In genomic region chr2:86323273-86323672, GRCh38 we compare ENCODE assay signal across 2 cellular contexts.
TF ChIP-seq lines count a peak whose summit lies in the region.

No MANE protein-coding gene starts in this region.

TF ChIP-seq in GM23338, 12 proteins besides CTCF, POLR2A, EP300 and RAD21:
- no peak for TF ChIP-seq ZNF462 (CRISPR knock-in tag; IDR thresholded peaks at IDR 0.05)
- TF ChIP-seq JUNB (IDR thresholded peaks at IDR 0.05; ENCODE audit: unreplicated experiment), result no peak
- TF ChIP-seq POLR2AphosphoS5 (IDR thresholded peaks at IDR 0.05; ENCODE audit: low read depth), result no peak
- TF ChIP-seq EZH2phosphoT487 (IDR thresholded peaks at IDR 0.05; ENCODE audit: unreplicated experiment), result no peak
- no peak for TF ChIP-seq NANOG (IDR thresholded peaks at IDR 0.05; ENCODE audit: borderline replicate concordance)
- TF ChIP-seq, protein P1, sequence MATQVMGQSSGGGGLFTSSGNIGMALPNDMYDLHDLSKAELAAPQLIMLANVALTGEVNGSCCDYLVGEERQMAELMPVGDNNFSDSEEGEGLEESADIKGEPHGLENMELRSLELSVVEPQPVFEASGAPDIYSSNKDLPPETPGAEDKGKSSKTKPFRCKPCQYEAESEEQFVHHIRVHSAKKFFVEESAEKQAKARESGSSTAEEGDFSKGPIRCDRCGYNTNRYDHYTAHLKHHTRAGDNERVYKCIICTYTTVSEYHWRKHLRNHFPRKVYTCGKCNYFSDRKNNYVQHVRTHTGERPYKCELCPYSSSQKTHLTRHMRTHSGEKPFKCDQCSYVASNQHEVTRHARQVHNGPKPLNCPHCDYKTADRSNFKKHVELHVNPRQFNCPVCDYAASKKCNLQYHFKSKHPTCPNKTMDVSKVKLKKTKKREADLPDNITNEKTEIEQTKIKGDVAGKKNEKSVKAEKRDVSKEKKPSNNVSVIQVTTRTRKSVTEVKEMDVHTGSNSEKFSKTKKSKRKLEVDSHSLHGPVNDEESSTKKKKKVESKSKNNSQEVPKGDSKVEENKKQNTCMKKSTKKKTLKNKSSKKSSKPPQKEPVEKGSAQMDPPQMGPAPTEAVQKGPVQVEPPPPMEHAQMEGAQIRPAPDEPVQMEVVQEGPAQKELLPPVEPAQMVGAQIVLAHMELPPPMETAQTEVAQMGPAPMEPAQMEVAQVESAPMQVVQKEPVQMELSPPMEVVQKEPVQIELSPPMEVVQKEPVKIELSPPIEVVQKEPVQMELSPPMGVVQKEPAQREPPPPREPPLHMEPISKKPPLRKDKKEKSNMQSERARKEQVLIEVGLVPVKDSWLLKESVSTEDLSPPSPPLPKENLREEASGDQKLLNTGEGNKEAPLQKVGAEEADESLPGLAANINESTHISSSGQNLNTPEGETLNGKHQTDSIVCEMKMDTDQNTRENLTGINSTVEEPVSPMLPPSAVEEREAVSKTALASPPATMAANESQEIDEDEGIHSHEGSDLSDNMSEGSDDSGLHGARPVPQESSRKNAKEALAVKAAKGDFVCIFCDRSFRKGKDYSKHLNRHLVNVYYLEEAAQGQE (IDR thresholded peaks at IDR 0.05; ENCODE audit: unreplicated experiment), result no peak

TF ChIP-seq in WTC11, 78 proteins besides CTCF, POLR2A, EP300 and RAD21 (continued from another document):
- TF ChIP-seq ERG (CRISPR knock-in tag; IDR thresholded peaks at IDR 0.05), result no peak
- TF ChIP-seq, protein P2, sequence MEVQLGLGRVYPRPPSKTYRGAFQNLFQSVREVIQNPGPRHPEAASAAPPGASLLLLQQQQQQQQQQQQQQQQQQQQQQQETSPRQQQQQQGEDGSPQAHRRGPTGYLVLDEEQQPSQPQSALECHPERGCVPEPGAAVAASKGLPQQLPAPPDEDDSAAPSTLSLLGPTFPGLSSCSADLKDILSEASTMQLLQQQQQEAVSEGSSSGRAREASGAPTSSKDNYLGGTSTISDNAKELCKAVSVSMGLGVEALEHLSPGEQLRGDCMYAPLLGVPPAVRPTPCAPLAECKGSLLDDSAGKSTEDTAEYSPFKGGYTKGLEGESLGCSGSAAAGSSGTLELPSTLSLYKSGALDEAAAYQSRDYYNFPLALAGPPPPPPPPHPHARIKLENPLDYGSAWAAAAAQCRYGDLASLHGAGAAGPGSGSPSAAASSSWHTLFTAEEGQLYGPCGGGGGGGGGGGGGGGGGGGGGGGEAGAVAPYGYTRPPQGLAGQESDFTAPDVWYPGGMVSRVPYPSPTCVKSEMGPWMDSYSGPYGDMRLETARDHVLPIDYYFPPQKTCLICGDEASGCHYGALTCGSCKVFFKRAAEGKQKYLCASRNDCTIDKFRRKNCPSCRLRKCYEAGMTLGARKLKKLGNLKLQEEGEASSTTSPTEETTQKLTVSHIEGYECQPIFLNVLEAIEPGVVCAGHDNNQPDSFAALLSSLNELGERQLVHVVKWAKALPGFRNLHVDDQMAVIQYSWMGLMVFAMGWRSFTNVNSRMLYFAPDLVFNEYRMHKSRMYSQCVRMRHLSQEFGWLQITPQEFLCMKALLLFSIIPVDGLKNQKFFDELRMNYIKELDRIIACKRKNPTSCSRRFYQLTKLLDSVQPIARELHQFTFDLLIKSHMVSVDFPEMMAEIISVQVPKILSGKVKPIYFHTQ (CRISPR knock-in tag; IDR thresholded peaks at IDR 0.05), result no peak
- no peak for TF ChIP-seq PRDM15 (CRISPR knock-in tag; IDR thresholded peaks at IDR 0.05)
- no peak for TF ChIP-seq TP53 (CRISPR knock-in tag; IDR thresholded peaks at IDR 0.05)
- TF ChIP-seq ZNF219 (CRISPR knock-in tag; IDR thresholded peaks at IDR 0.05; ENCODE audit: borderline replicate concordance), result no peak
- TF ChIP-seq ETV6 (CRISPR knock-in tag; IDR thresholded peaks at IDR 0.05), result no peak
- no peak for TF ChIP-seq CREB1 (CRISPR knock-in tag; IDR thresholded peaks at IDR 0.05)
- TF ChIP-seq ZSCAN18 (CRISPR knock-in tag; IDR thresholded peaks at IDR 0.05), result no peak
- TF ChIP-seq USF2 (CRISPR knock-in tag; IDR thresholded peaks at IDR 0.05), result no peak
- TF ChIP-seq TCF7 (CRISPR knock-in tag; IDR thresholded peaks at IDR 0.05; ENCODE audit: low read depth), result no peak
- TF ChIP-seq ZNF396 (CRISPR knock-in tag; IDR thresholded peaks at IDR 0.05; ENCODE audit: borderline replicate concordance), result no peak
